8 cellular contexts compared by ENCODE assay signal in genomic region chr20:37901667-37902503, GRCh38. TPM values are rescaled to one million over a fixed set of nuclear protein-coding genes. Genes with fewer than 3 reads are reported as not detected.
DNase-seq lines count a peak whose midpoint lies in the region; ATAC-seq, FAIRE-seq and TF ChIP-seq lines count a peak whose summit lies in the region.

No MANE protein-coding gene starts in this region.

- TF ChIP-seq CTCF in choroid plexus epithelial cell (conservative IDR thresholded peaks at IDR 0.05; ENCODE audit: low read depth, low read length) (peak; percentile 80), upper lobe of right lung (IDR thresholded peaks at IDR 0.05) (peak; percentile 42)

- H3K27ac ChIP-seq in upper lobe of right lung: no peak overlapping the region

- intact Hi-C loops in upper lobe of right lung (cut with DNase I): no loop called here

- ATAC-seq in left lobe of liver (peak; percentile 89), upper lobe of right lung (peak; percentile 75), HG03521 (IDR thresholded peaks at IDR 0.05; ENCODE audit: unreplicated experiment) (no peak)

- FAIRE-seq in H54 (lab: Jason Lieb, UNC): no peak

- TF ChIP-seq POLR2A in H54 (IDR thresholded peaks at IDR 0.05; ENCODE audit: low read depth, low read length): no peak

- H3K27me3 ChIP-seq in upper lobe of right lung: peaks cover 30% of the 10 kb centered on the region

- H3K9me3 ChIP-seq in upper lobe of right lung: no peaks in the 10 kb centered on the region

- peaks cover 8% of the 10 kb centered on the region for H3K4me1 ChIP-seq in upper lobe of right lung

- DNase-seq in COLO668 (lab: John Stamatoyannopoulos, UW; ENCODE audit: unreplicated experiment): peak; percentile 74
- peak; percentile 71 for DNase-seq in H54 (ENCODE audit: insufficient read length, low spot score)
- peak; percentile 78 for DNase-seq in NCI-H748 (lab: John Stamatoyannopoulos, UW; ENCODE audit: unreplicated experiment)
- DNase-seq in choroid plexus epithelial cell (ENCODE audit: low read depth): peak; percentile 92
- DNase-seq in left lobe of liver (ENCODE audit: low spot score): peak; percentile 63
- DNase-seq in upper lobe of right lung: no peak
- no peak for DNase-seq in stimulated activated naive CD4-positive, alpha-beta T cell treated with Interleukin-2 at 50 U/mL for 16 hours (lab: John Stamatoyannopoulos, UW)

- peak overlapping the region; percentile 62 for H3K4me3 ChIP-seq in choroid plexus epithelial cell (ENCODE audit: low read depth, low read length)
- H3K4me3 ChIP-seq in upper lobe of right lung: peak overlapping the region; percentile 42

- H3K36me3 ChIP-seq in upper lobe of right lung: no peaks in the 10 kb centered on the region

RNA-seq across cellular contexts. Expression of gene VSTM2L, which starts 1.0 kb away (rescaled TPM):
- 4.4 TPM for total RNA-seq in left lobe of liver
- 12.9 TPM for total RNA-seq in upper lobe of right lung

Comparison
In these comparisons a context has a peak if more than half of its experiments do, and no peak if none do; other contexts are left out.
1. DNase-seq: peak in COLO668 (single experiment), H54 (single experiment), NCI-H748 (single experiment), choroid plexus epithelial cell (single experiment) and left lobe of liver (single experiment); none in upper lobe of right lung (single experiment) and stimulated activated naive CD4-positive, alpha-beta T cell treated with Interleukin-2 at 50 U/mL for 16 hours (single experiment).